17 cellular contexts compared by ENCODE assay signal in genomic region chr5:67090040-67090439, GRCh38.
"Had no signal": no experiment of that assay in that cellular context is flagged by ENCODE, and none has a peak within 500 bp of the region (broad histone marks: within the 10 kb centered on the region; RNA-seq: fewer than 3 reads in every experiment).

No MANE protein-coding gene starts in this region.

- H3K27me3 ChIP-seq: dorsolateral prefrontal cortex, esophagus muscularis mucosa, foreskin keratinocyte, gastroesophageal sphincter, heart right ventricle, left lung had no signal

- H3K9me3 ChIP-seq: esophagus muscularis mucosa, gastroesophageal sphincter, heart right ventricle, left lung, lower lobe of right lung had no signal

- H3K9me3 Mint-ChIP-seq: memory B cell, naive B cell had no signal

- H3K4me3 ChIP-seq: coronary artery, dorsolateral prefrontal cortex, esophagus muscularis mucosa, gastroesophageal sphincter, heart right ventricle, left lung, lower lobe of right lung had no signal

- H3K27ac ChIP-seq: foreskin keratinocyte, lower lobe of right lung had no signal

- H3K36me3 ChIP-seq: lower lobe of right lung had no signal

- H3K27ac Mint-ChIP-seq: memory B cell, naive B cell had no signal

- H3K27me3 Mint-ChIP-seq: memory B cell, naive B cell had no signal

- H3K4me3 Mint-ChIP-seq: memory B cell, naive B cell had no signal

- H3K4me1 Mint-ChIP-seq: memory B cell, naive B cell had no signal

- ATAC-seq: gastroesophageal sphincter, left lung, lower lobe of right lung had no signal

- DNase-seq: dorsolateral prefrontal cortex; effector CD4-positive, alpha-beta T cell; effector memory CD4-positive, alpha-beta T cell; head of caudate nucleus; heart right ventricle; hippocampal formation; left cardiac atrium; left lung; left ventricle myocardium superior; lower lobe of right lung; mesendoderm; naive B cell had no signal
